Comparison of ENCODE assay signal across 23 cellular contexts in genomic region chr2:171174075-171174474, GRCh38.
"Had no signal": no experiment of that assay in that cellular context is flagged by ENCODE, and none has a peak within 500 bp of the region (broad histone marks: within the 10 kb centered on the region; RNA-seq: fewer than 3 reads in every experiment).

No MANE protein-coding gene starts in this region.

- FAIRE-seq: astrocyte, endothelial cell of umbilical vein, islet of Langerhans, TTC549 had no signal

- H3K36me3 ChIP-seq: breast epithelium, left lung, thyroid gland had no signal

- H3K27me3 ChIP-seq: breast epithelium, hepatocyte, left lung, thyroid gland had no signal

- H3K9me3 Mint-ChIP-seq: nephron progenitor cell had no signal

- H3K27me3 Mint-ChIP-seq: activated B cell treated with CpG ODN at 0.5 μM for 24 hours; activated T-cell treated with anti-CD3 and anti-CD28 coated beads, Interleukin-2, amount 50 U/mL, for 24 hours; dendritic cell treated with granulocyte-macrophage colony-stimulating factor and Interleukin-4, amounts not matched to agents 40 ng/mL and 50 ng/mL, for 4 days; progenitor cell of endocrine pancreas had no signal

- H3K27ac ChIP-seq: breast epithelium, hepatocyte, left lung, thyroid gland had no signal

- H3K4me1 ChIP-seq: breast epithelium, left lung, thyroid gland had no signal

- DNase-seq: activated B cell treated with CpG ODN at 0.5 μM for 24 hours; activated CD4-positive, alpha-beta T cell treated with anti-CD3 and anti-CD28 coated beads for 48 hours; activated CD8-positive, alpha-beta T cell treated with anti-CD3 and anti-CD28 coated beads, Interleukin-2, amount 10 ng/mL, durations not matched to agents 7 days and 5 days; activated effector memory CD4-positive, alpha-beta T cell treated with Interleukin-2 at 50 U/mL for 16 hours; activated naive CD4-positive, alpha-beta T cell treated with anti-CD3 and anti-CD28 coated beads, Interleukin-2, amount 10 ng/mL, durations not matched to agents 7 days and 5 days; activated T-cell treated with anti-CD3 and anti-CD28 coated beads, Interleukin-2, amount 50 U/mL, for 24 hours; effector memory CD4-positive, alpha-beta T cell; left lung; nephron progenitor cell; nucleus accumbens; right cardiac atrium; stimulated activated CD4-positive, alpha-beta T cell treated with anti-CD3 and anti-CD28 coated beads, Interleukin-2, amount 100 ng/mL, for 24 hours; stimulated activated naive CD4-positive, alpha-beta T cell treated with Interleukin-2 at 50 U/mL for 16 hours; thyroid gland had no signal

- ATAC-seq: activated CD8-positive, alpha-beta T cell treated with anti-CD3 and anti-CD28 coated beads, Interleukin-2, amount 10 ng/mL, durations not matched to agents 7 days and 5 days; left lung; right cardiac atrium had no signal

- H3K4me1 Mint-ChIP-seq: activated B cell treated with CpG ODN at 0.5 μM for 24 hours, nephron progenitor cell had no signal

- H3K27ac Mint-ChIP-seq: activated B cell treated with CpG ODN at 0.5 μM for 24 hours; activated CD8-positive, alpha-beta T cell treated with anti-CD3 and anti-CD28 coated beads, Interleukin-2, amount 10 ng/mL, durations not matched to agents 7 days and 5 days; activated naive CD4-positive, alpha-beta T cell treated with anti-CD3 and anti-CD28 coated beads, Interleukin-2, amount 10 ng/mL, durations not matched to agents 7 days and 5 days; dendritic cell treated with granulocyte-macrophage colony-stimulating factor and Interleukin-4, amounts not matched to agents 40 ng/mL and 50 ng/mL, for 4 days; nephron progenitor cell; progenitor cell of endocrine pancreas; T-helper 2 cell treated with Interferon-gamma antibody and Interleukin-4, amounts not matched to agents 5 μg/mL and 100 μg/mL, for 36 hours had no signal

- H3K4me3 ChIP-seq: breast epithelium, hepatocyte, left lung, thyroid gland had no signal

- H3K4me3 Mint-ChIP-seq: activated B cell treated with CpG ODN at 0.5 μM for 24 hours; activated CD8-positive, alpha-beta T cell treated with anti-CD3 and anti-CD28 coated beads, Interleukin-2, amount 10 ng/mL, durations not matched to agents 7 days and 5 days; activated naive CD4-positive, alpha-beta T cell treated with anti-CD3 and anti-CD28 coated beads, Interleukin-2, amount 10 ng/mL, durations not matched to agents 7 days and 5 days; activated T-cell treated with anti-CD3 and anti-CD28 coated beads, Interleukin-2, amount 50 U/mL, for 24 hours; dendritic cell treated with granulocyte-macrophage colony-stimulating factor and Interleukin-4, amounts not matched to agents 40 ng/mL and 50 ng/mL, for 4 days; nephron progenitor cell; T-helper 2 cell treated with Interferon-gamma antibody and Interleukin-4, amounts not matched to agents 5 μg/mL and 100 μg/mL, for 36 hours had no signal

- H3K9me3 ChIP-seq: breast epithelium, left lung, thyroid gland had no signal
